21 cellular contexts compared by ENCODE assay signal in the genomic region with DNA sequence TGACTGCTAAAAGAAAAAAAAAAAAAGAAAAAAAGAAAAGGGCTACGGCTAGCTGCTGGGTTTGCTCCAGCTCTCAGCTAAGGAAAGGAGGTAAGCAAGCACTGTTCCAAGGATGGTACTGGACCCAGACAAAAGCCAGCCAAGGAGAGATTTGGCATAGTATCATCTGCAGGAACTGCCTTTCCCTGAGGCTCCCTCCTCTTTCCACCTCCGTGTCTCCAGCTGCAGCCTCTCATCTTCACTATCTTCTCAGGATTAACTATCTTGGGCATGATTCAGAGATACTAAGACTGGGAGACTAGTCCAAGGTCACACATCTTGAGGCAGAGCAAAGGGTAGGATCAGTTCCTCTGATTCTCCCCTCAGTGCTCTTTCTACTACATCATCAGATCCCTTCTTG. TPM values are rescaled to one million over a fixed set of nuclear protein-coding genes. Genes with fewer than 3 reads are reported as not detected.
DNase-seq lines count a peak whose midpoint lies in the region; ATAC-seq, FAIRE-seq and TF ChIP-seq lines count a peak whose summit lies in the region.
"Had no signal": no experiment of that assay in that cellular context is flagged by ENCODE, and none has a peak within 500 bp of the region (broad histone marks: within the 10 kb centered on the region; RNA-seq: fewer than 3 reads in every experiment).

No MANE protein-coding gene starts in this region.

- TF ChIP-seq POLR2A in breast epithelium (IDR thresholded peaks at IDR 0.05) (no peak), esophagus muscularis mucosa (IDR thresholded peaks at IDR 0.05; ENCODE audit: low read depth) (no peak), HepG2 (IDR thresholded peaks at IDR 0.05; ENCODE audit: insufficient read depth in 1 of 2, low read depth in 2 of 2, low read length in 2 of 2) (no peak)

- DNase-seq in breast epithelium (ENCODE audit: low spot score in 2 of 2), result no peak
- no peak for DNase-seq in MCF 10A (ENCODE audit: unreplicated experiment)
- DNase-seq in esophagus muscularis mucosa (ENCODE audit: extremely low spot score), result no peak
- peak; percentile 27 for DNase-seq in occipital lobe (lab: John Stamatoyannopoulos, UW)
- DNase-seq in activated T-cell treated with anti-CD3 and anti-CD28 coated beads, Interleukin-2, amount 50 U/mL, for 72 hours, result no peak
- no peak for DNase-seq in HepG2 (ENCODE audit: low spot score)
- DNase-seq: activated effector memory CD4-positive, alpha-beta T cell treated with anti-CD3 and anti-CD28 coated beads, Interleukin-2, amount 50 U/mL, for 16 hours; CD8-positive, alpha-beta memory T cell; effector memory CD8-positive, alpha-beta T cell; immature natural killer cell; NCI-H2029; NCI-H748 treated with DMSO at 0.1 percent for 48 hours; RPMI8226; stimulated activated naive CD8-positive, alpha-beta T cell treated with anti-CD3 and anti-CD28 coated beads, Interleukin-15, Interleukin-2, amounts not matched to agents 100 U/mL and 50 U/mL, for 24 hours; T-cell had no signal

- H3K4me2 ChIP-seq in HepG2 (ENCODE audit: low read depth, low read length), result no peak overlapping the region

- in situ Hi-C loops in HepG2 (cut with HindIII; ENCODE audit: extremely low pct_ligation_motif_present, low pct_unique_long_range_greater_than_20kb), result no loop called here

- no peaks in the 10 kb centered on the region for H3K36me3 Mint-ChIP-seq in MCF 10A (ENCODE audit: insufficient read depth, unreplicated experiment)
- no peaks in the 10 kb centered on the region for H3K36me3 Mint-ChIP-seq in activated T-cell treated with anti-CD3 and anti-CD28 coated beads, Interleukin-2, amount 50 U/mL, for 72 hours (ENCODE audit: insufficient read depth in 2 of 2)
- H3K36me3 Mint-ChIP-seq: CD8-positive, alpha-beta memory T cell; immature natural killer cell; T-cell; WTC11 had no signal

- BruUV-seq in MCF 10A (replicated peaks; lab: Mats Ljungman, UMichigan), result no TSS peak
- BruUV-seq in HepG2 (replicated peaks; lab: Mats Ljungman, UMichigan), result no TSS peak

- no peak overlapping the region for H3K27ac Mint-ChIP-seq in MCF 10A (ENCODE audit: low read depth, unreplicated experiment)
- H3K27ac Mint-ChIP-seq in activated T-cell treated with anti-CD3 and anti-CD28 coated beads, Interleukin-2, amount 50 U/mL, for 72 hours, result no peak overlapping the region
- H3K27ac Mint-ChIP-seq: CD8-positive, alpha-beta memory T cell; effector memory CD8-positive, alpha-beta T cell; immature natural killer cell; T-cell; WTC11 had no signal

- TF ChIP-seq RAD21 in HepG2 (CRISPR knock-in tag; IDR thresholded peaks at IDR 0.05), result no peak

- TF ChIP-seq CTCF in breast epithelium (IDR thresholded peaks at IDR 0.05), result no peak
- TF ChIP-seq CTCF in MCF 10A (IDR thresholded peaks at IDR 0.05; ENCODE audit: unreplicated experiment), result no peak
- no peak for TF ChIP-seq CTCF in esophagus muscularis mucosa (IDR thresholded peaks at IDR 0.05)
- no peak for TF ChIP-seq CTCF in HepG2 (CRISPR knock-in tag; IDR thresholded peaks at IDR 0.05)

- no peak for FAIRE-seq in HepG2 (lab: Jason Lieb, UNC)
- FAIRE-seq: A204.1, GM12878 had no signal

- peak overlapping the region; percentile 14 to 68 for H3K27ac ChIP-seq in breast epithelium
- H3K27ac ChIP-seq in esophagus muscularis mucosa (replicated peaks in 1 of 4), result peak overlapping the region; percentile 66 to 85 (median 81)
- H3K27ac ChIP-seq in HepG2 (ENCODE audit: extremely low read length, insufficient read depth, low read length), result no peak overlapping the region

- H3K27me3 ChIP-seq in breast epithelium (no peaks in the 10 kb centered on the region), esophagus muscularis mucosa (no peaks in the 10 kb centered on the region), HepG2 (ENCODE audit: control insufficient read depth in 1 of 2, insufficient read depth in 2 of 2, low read length in 2 of 2) (no peaks in the 10 kb centered on the region)

- TF ChIP-seq EP300 in esophagus muscularis mucosa (IDR thresholded peaks at IDR 0.05) (no peak), HepG2 (IDR thresholded peaks at IDR 0.05; ENCODE audit: low read depth in 2 of 2, low read length in 2 of 2) (no peak), HepG2 (CRISPR knock-in tag; IDR thresholded peaks at IDR 0.05; ENCODE audit: borderline replicate concordance) (no peak)

- H3K36me3 ChIP-seq in breast epithelium (no peaks in the 10 kb centered on the region), esophagus muscularis mucosa (no peaks in the 10 kb centered on the region), HepG2 (replicated peaks in 1 of 2; ENCODE audit: control insufficient read depth in 1 of 2, insufficient read depth in 2 of 2, low read length in 2 of 2) (no peaks in the 10 kb centered on the region)

- no peak overlapping the region for H3K4me3 Mint-ChIP-seq in MCF 10A (ENCODE audit: unreplicated experiment)
- H3K4me3 Mint-ChIP-seq in activated T-cell treated with anti-CD3 and anti-CD28 coated beads, Interleukin-2, amount 50 U/mL, for 72 hours, result no peak overlapping the region
- H3K4me3 Mint-ChIP-seq: CD8-positive, alpha-beta memory T cell; effector memory CD8-positive, alpha-beta T cell; immature natural killer cell; T-cell; WTC11 had no signal

- ATAC-seq in HG03135 (IDR thresholded peaks at IDR 0.05; ENCODE audit: unreplicated experiment) (no peak), HG03457 (IDR thresholded peaks at IDR 0.05; ENCODE audit: unreplicated experiment) (no peak), HepG2 (no peak)
- ATAC-seq in activated T-cell treated with anti-CD3 and anti-CD28 coated beads, Interleukin-2, amount 50 U/mL, for 72 hours (replicated peaks in 1 of 2), result no peak
- ATAC-seq: effector memory CD8-positive, alpha-beta T cell; GM12878; stimulated activated naive CD8-positive, alpha-beta T cell treated with anti-CD3 and anti-CD28 coated beads, Interleukin-15, Interleukin-2, amounts not matched to agents 100 U/mL and 50 U/mL, for 24 hours; T-cell had no signal

- no peaks in the 10 kb centered on the region for H4K20me1 ChIP-seq in HepG2 (ENCODE audit: insufficient read depth, low read length)

- no peaks in the 10 kb centered on the region for H3K27me3 Mint-ChIP-seq in MCF 10A (ENCODE audit: insufficient read depth, unreplicated experiment)
- H3K27me3 Mint-ChIP-seq in activated T-cell treated with anti-CD3 and anti-CD28 coated beads, Interleukin-2, amount 50 U/mL, for 72 hours (ENCODE audit: low read depth), result peaks cover 22% of the 10 kb centered on the region

- H3K9me3 Mint-ChIP-seq in MCF 10A (ENCODE audit: unreplicated experiment), result no peaks in the 10 kb centered on the region
- H3K9me3 Mint-ChIP-seq in activated T-cell treated with anti-CD3 and anti-CD28 coated beads, Interleukin-2, amount 50 U/mL, for 72 hours, result no peaks in the 10 kb centered on the region
- H3K9me3 Mint-ChIP-seq: CD8-positive, alpha-beta memory T cell; effector memory CD8-positive, alpha-beta T cell; T-cell; WTC11 had no signal

- 17% methylated on average over 2 of the region's 2 CpGs for WGBS in esophagus muscularis mucosa
- WGBS in HepG2 (ENCODE audit: low lambda C conversion rate), result 64% methylated on average over 2 of the region's 2 CpGs

- peaks cover 2% of the 10 kb centered on the region for H3K79me2 ChIP-seq in HepG2 (ENCODE audit: insufficient read depth, low read length)

- POLR2A ChIA-PET in MCF 10A (lab: Yijun Ruan, JAX), result interaction anchor here (0.6 to 1.8 kb wide), 2 partner anchors 14 to 432 kb away, joined by 3 to 7 read pairs; a partner anchor contains a TSS
- POLR2A ChIA-PET in HepG2 (lab: Yijun Ruan, JAX), result no interaction called here

- no peak overlapping the region for H2AFZ ChIP-seq in HepG2 (ENCODE audit: low read length)

- intact Hi-C loops in breast epithelium (cut with DNase I; ENCODE audit: low total_unique reads) (no loop called here), MCF 10A (cut with micrococcal nuclease) (no loop called here), esophagus muscularis mucosa (cut with DNase I) (loop anchor here (10.0 kb wide), 1 partner anchor 419 kb away; no protein-coding TSS in a partner anchor), HepG2 (cut with micrococcal nuclease; ENCODE audit: unreplicated experiment) (loop anchor here (10.0 kb wide), 1 partner anchor 429 kb away; a partner anchor contains a TSS)

- H3K9ac ChIP-seq in HepG2 (ENCODE audit: insufficient read depth, low read depth, low read length), result no peak overlapping the region

- H3K9me3 ChIP-seq in breast epithelium, result no peaks in the 10 kb centered on the region
- no peaks in the 10 kb centered on the region for H3K9me3 ChIP-seq in esophagus muscularis mucosa
- H3K9me3 ChIP-seq in HepG2 (ENCODE audit: low read length), result no peaks in the 10 kb centered on the region

- H3K4me3 ChIP-seq in breast epithelium, result peak overlapping the region in 1 of 3 donors; percentile 43
- peak overlapping the region; percentile 3 to 91 (median 56) for H3K4me3 ChIP-seq in esophagus muscularis mucosa
- no peak overlapping the region for H3K4me3 ChIP-seq in HepG2 (replicated peaks in 1 of 3; ENCODE audit: insufficient read depth in 1 of 3, low read depth in 2 of 3, low read length in 3 of 3)
- H3K4me3 ChIP-seq: GM12878, skin epidermis had no signal

- H3K4me1 Mint-ChIP-seq in MCF 10A (ENCODE audit: insufficient read depth, unreplicated experiment), result peaks cover 36% of the 10 kb centered on the region
- no peaks in the 10 kb centered on the region for H3K4me1 Mint-ChIP-seq in activated T-cell treated with anti-CD3 and anti-CD28 coated beads, Interleukin-2, amount 50 U/mL, for 72 hours (ENCODE audit: low read depth)

- no peaks in the 10 kb centered on the region for H3K4me1 ChIP-seq in breast epithelium
- peaks cover 49 to 88% (median 82%) of the 10 kb centered on the region in 4 donors for H3K4me1 ChIP-seq in esophagus muscularis mucosa
- H3K4me1 ChIP-seq in HepG2 (ENCODE audit: insufficient read depth, low read length), result peaks cover 45% of the 10 kb centered on the region

- CTCF ChIA-PET in MCF 10A (lab: Yijun Ruan, JAX) (interaction anchor here (0.9 to 1.0 kb wide), 2 partner anchors 21 to 888 kb away, joined by 3 to 4 read pairs; no protein-coding TSS in a partner anchor), HepG2 (lab: Yijun Ruan, JAX; ENCODE audit: low intra/inter-chr PET ratio, low total read pairs) (no interaction called here)

RNA-seq across cellular contexts. Expression of a gene that starts 6.0 kb away (rescaled TPM):
- 10 to 100 TPM; 18.4 to 31.8 (median 26.5) TPM for total RNA-seq in breast epithelium
- 3.9 and 4.8 TPM in 2 replicates for total RNA-seq in MCF 10A (2022)
- total RNA-seq in esophagus muscularis mucosa, result 100 to 1,000 TPM in 2 of 4 donors, 10 to 100 TPM in 2; 71.7 to 147 (median 121) TPM
- total RNA-seq in occipital lobe, result 90.8 TPM
- under 1 TPM; 0.05 to 0.16 TPM for total RNA-seq in activated T-cell treated with anti-CD3 and anti-CD28 coated beads, Interleukin-2, amount 50 U/mL, for 72 hours
- total RNA-seq in HepG2 (2016; rRNA removed; fragmentation: Illumina TruSeq; extraction: Trizol), result 4.3 and 5.3 TPM in 2 replicates
- 1.0 and 1.5 TPM in 2 replicates for total RNA-seq in HepG2 (2016; cell fraction: cytosol; rRNA removed; fragmentation: Illumina TruSeq; extraction: Trizol; ENCODE audit: low read depth)
- 4.0 and 5.4 TPM in 2 replicates for total RNA-seq in HepG2 (2016; cell fraction: insoluble cytoplasmic fraction; rRNA removed; fragmentation: Illumina TruSeq; extraction: Trizol)
- total RNA-seq in HepG2 (2016; cell fraction: membrane; rRNA removed; fragmentation: Illumina TruSeq; extraction: Trizol), result 2.8 and 3.3 TPM in 2 replicates
- 4.6 and 5.8 TPM in 2 replicates for total RNA-seq in HepG2 (2016; cell fraction: nucleus; rRNA removed; fragmentation: Illumina TruSeq; extraction: Trizol)
- 0.43 and 0.66 TPM in 2 replicates for polyA plus RNA-seq in HepG2 (2011; rRNA removed)
- 0.28 and 0.31 TPM in 2 replicates for polyA plus RNA-seq in HepG2 (2011; cell fraction: cytosol; rRNA removed)
- polyA plus RNA-seq in HepG2 (2011; cell fraction: nucleus; rRNA removed), result 0.21 and 0.32 TPM in 2 replicates
- polyA plus RNA-seq in HepG2 (2012), result 0.24 and 0.40 TPM in 2 replicates
- polyA plus RNA-seq in HepG2 (2016; cell fraction: cytosol; fragmentation: Illumina TruSeq; extraction: Trizol; ENCODE audit: low read depth), result 0.17 and 0.32 TPM in 2 replicates
- polyA plus RNA-seq in HepG2 (2016; cell fraction: insoluble cytoplasmic fraction; fragmentation: Illumina TruSeq; extraction: Trizol; ENCODE audit: low read depth), result 3.4 and 3.9 TPM in 2 replicates
- 0.90 and 1.1 TPM in 2 replicates for polyA plus RNA-seq in HepG2 (2016; cell fraction: membrane; fragmentation: Illumina TruSeq; extraction: Trizol; ENCODE audit: low read depth)
- 4.4 and 4.6 TPM in 2 replicates for polyA plus RNA-seq in HepG2 (2016; cell fraction: nucleus; fragmentation: Illumina TruSeq; extraction: Trizol; ENCODE audit: insufficient read depth, low read depth)
- polyA minus RNA-seq in HepG2 (2011; rRNA and poly(A)+ RNA removed; ENCODE audit: low replicate concordance), result 2.3 and 5.6 TPM in 2 replicates
- polyA minus RNA-seq in HepG2 (2011; cell fraction: cytosol; rRNA and poly(A)+ RNA removed), result 1.2 and 3.2 TPM in 2 replicates
- polyA minus RNA-seq in HepG2 (2011; cell fraction: nucleus; rRNA and poly(A)+ RNA removed), result 3.6 and 4.1 TPM in 2 replicates
- polyA plus RNA-seq: CD8-positive, alpha-beta memory T cell; immature natural killer cell had no signal

Comparison
In these comparisons a context has a peak if more than half of its experiments do, and no peak if none do; other contexts are left out.
1. H3K4me3 ChIP-seq: peak in esophagus muscularis mucosa (4 of 4); none in HepG2 (0 of 3).
2. intact Hi-C loops: an anchor here in esophagus muscularis mucosa (10.0 kb wide) and HepG2 (10.0 kb wide); none called in breast epithelium and MCF 10A.